22 cellular contexts compared by ENCODE assay signal in the genomic region with DNA sequence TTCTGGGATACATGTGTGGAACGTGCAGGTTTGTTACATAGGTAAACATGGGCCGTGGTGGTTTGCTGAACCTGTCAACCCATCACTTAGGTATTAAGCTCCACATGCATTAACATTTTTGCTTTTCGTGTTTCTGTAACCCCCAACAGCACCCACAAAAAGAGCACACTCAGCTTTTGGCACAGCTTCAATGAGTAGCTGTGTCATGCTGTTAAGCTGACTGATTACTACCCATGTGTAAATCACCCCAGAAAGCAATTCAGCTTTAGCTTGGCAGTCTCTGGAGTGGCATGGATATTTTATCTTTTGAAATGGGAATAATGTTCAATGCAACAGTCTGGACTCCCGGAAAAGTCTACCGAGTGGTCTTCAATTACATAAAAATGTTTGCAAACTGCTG.
"Had no signal": no experiment of that assay in that cellular context is flagged by ENCODE, and none has a peak within 500 bp of the region (broad histone marks: within the 10 kb centered on the region; RNA-seq: fewer than 3 reads in every experiment).

No MANE protein-coding gene starts in this region.

- H3K27ac Mint-ChIP-seq: activated naive CD4-positive, alpha-beta T cell treated with anti-CD3 and anti-CD28 coated beads, Interleukin-2, amount 50 U/mL, for 72 hours; activated T-cell treated with anti-CD3 and anti-CD28 coated beads, Interleukin-2, amount 50 U/mL, for 24 hours; activated T-helper 17 cell treated with anti-CD3 and anti-CD28 coated beads, Interleukin-2, amount 50 U/mL, for 72 hours; dendritic cell treated with granulocyte-macrophage colony-stimulating factor and Interleukin-4, amounts not matched to agents 40 ng/mL and 50 ng/mL, for 4 days; mesothelial cell of epicardium; natural killer cell; type B pancreatic cell had no signal

- H3K4me1 Mint-ChIP-seq: activated T-helper 17 cell treated with anti-CD3 and anti-CD28 coated beads, Interleukin-2, amount 50 U/mL, for 72 hours; mesothelial cell of epicardium; natural killer cell had no signal

- H3K4me3 ChIP-seq: left ventricle myocardium inferior, spleen, thoracic aorta had no signal

- H3K27me3 Mint-ChIP-seq: activated T-cell treated with anti-CD3 and anti-CD28 coated beads, Interleukin-2, amount 50 U/mL, for 24 hours; activated T-helper 17 cell treated with anti-CD3 and anti-CD28 coated beads, Interleukin-2, amount 50 U/mL, for 72 hours; dendritic cell treated with granulocyte-macrophage colony-stimulating factor and Interleukin-4, amounts not matched to agents 40 ng/mL and 50 ng/mL, for 4 days; type B pancreatic cell had no signal

- H3K9me3 Mint-ChIP-seq: dendritic cell treated with granulocyte-macrophage colony-stimulating factor and Interleukin-4, amounts not matched to agents 40 ng/mL and 50 ng/mL, for 4 days; mesothelial cell of epicardium; type B pancreatic cell had no signal

- DNase-seq: activated CD4-positive, alpha-beta T cell treated with anti-CD3 and anti-CD28 coated beads, Interleukin-2, amount 50 U/mL, for 4 hours; activated CD8-positive, alpha-beta memory T cell treated with anti-CD3 and anti-CD28 coated beads for 24 hours; activated CD8-positive, alpha-beta memory T cell treated with anti-CD3 and anti-CD28 coated beads, Interleukin-2, amount 50 U/mL, for 4 hours; activated T-cell treated with anti-CD3 and anti-CD28 coated beads, Interleukin-2, amount 50 U/mL, for 24 hours; aorta; brain microvascular endothelial cell; caudate nucleus; effector CD4-positive, alpha-beta T cell; foreskin melanocyte; kidney glomerular epithelial cell; left ventricle myocardium inferior; natural killer cell; spleen; stimulated activated CD4-positive, alpha-beta T cell treated with anti-CD3 and anti-CD28 coated beads, Interleukin-4, amount 100 ng/mL, for 24 hours; stimulated activated naive CD4-positive, alpha-beta T cell treated with Interleukin-2 at 50 U/mL for 16 hours had no signal

- H3K36me3 Mint-ChIP-seq: activated naive CD4-positive, alpha-beta T cell treated with anti-CD3 and anti-CD28 coated beads, Interleukin-2, amount 50 U/mL, for 72 hours; mesothelial cell of epicardium; natural killer cell; type B pancreatic cell had no signal

- H3K4me3 Mint-ChIP-seq: activated T-cell treated with anti-CD3 and anti-CD28 coated beads, Interleukin-2, amount 50 U/mL, for 24 hours; activated T-helper 17 cell treated with anti-CD3 and anti-CD28 coated beads, Interleukin-2, amount 50 U/mL, for 72 hours; dendritic cell treated with granulocyte-macrophage colony-stimulating factor and Interleukin-4, amounts not matched to agents 40 ng/mL and 50 ng/mL, for 4 days; mesothelial cell of epicardium; natural killer cell; type B pancreatic cell had no signal

- H3K4me1 ChIP-seq: left ventricle myocardium inferior, spleen had no signal

- H3K9me3 ChIP-seq: left ventricle myocardium inferior, spleen, thoracic aorta had no signal

- H3K27me3 ChIP-seq: brain microvascular endothelial cell, spleen had no signal

- H3K36me3 ChIP-seq: brain microvascular endothelial cell, left ventricle myocardium inferior, spleen, thoracic aorta had no signal

- H3K27ac ChIP-seq: brain microvascular endothelial cell, left ventricle myocardium inferior, spleen, thoracic aorta had no signal

- FAIRE-seq: TTC549 had no signal
